In genomic region chr17:71759422-71760060, GRCh38 we compare ENCODE assay signal across 13 cellular contexts.
"Had no signal": no experiment of that assay in that cellular context is flagged by ENCODE, and none has a peak within 500 bp of the region (broad histone marks: within the 10 kb centered on the region; RNA-seq: fewer than 3 reads in every experiment).

No MANE protein-coding gene starts in this region.

- H3K27me3 ChIP-seq: cardiac muscle cell, hepatocyte, upper lobe of right lung had no signal

- H2AFZ ChIP-seq: hepatocyte had no signal

- H3K36me3 ChIP-seq: cardiac muscle cell, thoracic aorta, upper lobe of right lung had no signal

- H3K79me2 ChIP-seq: hepatocyte had no signal

- H3K27ac ChIP-seq: cardiac muscle cell, hepatocyte, thoracic aorta, upper lobe of right lung had no signal

- H3K4me2 ChIP-seq: hepatocyte had no signal

- DNase-seq: activated CD4-positive, alpha-beta T cell treated with anti-CD3 and anti-CD28 coated beads, Interleukin-2, amount 50 U/mL, for 1 hour; activated CD8-positive, alpha-beta memory T cell treated with anti-CD3 and anti-CD28 coated beads for 24 hours; activated naive CD4-positive, alpha-beta T cell treated with Interleukin-2 at 50 U/mL for 16 hours; aorta; islet precursor cell; stimulated activated CD4-positive, alpha-beta T cell treated with anti-CD3 and anti-CD28 coated beads, Interleukin-1b, Interleukin-23, amount 100 ng/mL, for 48 hours; T-helper 9 cell; upper lobe of right lung had no signal

- H3K4me1 ChIP-seq: upper lobe of right lung had no signal

- H3K4me3 Mint-ChIP-seq: neural crest cell had no signal

- H3K9me3 ChIP-seq: thoracic aorta, upper lobe of right lung had no signal

- ATAC-seq: left lobe of liver, upper lobe of right lung had no signal

- H3K9me3 Mint-ChIP-seq: neural crest cell had no signal

- H3K4me3 ChIP-seq: cardiac muscle cell, hepatocyte, thoracic aorta, upper lobe of right lung had no signal
